Comparison of ENCODE assay signal across 9 cellular contexts in genomic region chr2:437772-438393, GRCh38.
DNase-seq lines count a peak whose midpoint lies in the region; ATAC-seq and TF ChIP-seq lines count a peak whose summit lies in the region.
"Had no signal": no experiment of that assay in that cellular context is flagged by ENCODE, and none has a peak within 500 bp of the region (broad histone marks: within the 10 kb centered on the region; RNA-seq: fewer than 3 reads in every experiment).

No MANE protein-coding gene starts in this region.

- intact Hi-C loops in Panc1 (cut with micrococcal nuclease; ENCODE audit: unreplicated experiment): no loop called here

- no peaks in the 10 kb centered on the region for H3K4me1 Mint-ChIP-seq in chondrocyte (ENCODE audit: low read depth)

- H3K27me3 ChIP-seq in Panc1 (ENCODE audit: control insufficient read depth, insufficient read depth, low read length) (no peaks in the 10 kb centered on the region), H7 (ENCODE audit: control insufficient read depth, insufficient read depth, low read length) (no peaks in the 10 kb centered on the region)
- H3K27me3 ChIP-seq: cardiac muscle cell had no signal

- BruUV-seq in Panc1 (replicated peaks; lab: Mats Ljungman, UMichigan): no TSS peak

- no peaks in the 10 kb centered on the region for H3K36me3 ChIP-seq in Panc1 (ENCODE audit: control insufficient read depth, insufficient read depth, low read length)
- H3K36me3 ChIP-seq in H7 (replicated peaks; ENCODE audit: control insufficient read depth, insufficient read depth, low read length): no peaks in the 10 kb centered on the region
- H3K36me3 ChIP-seq: cardiac muscle cell had no signal

- no peak overlapping the region for H3K27ac ChIP-seq in Panc1 (ENCODE audit: low read length)
- H3K27ac ChIP-seq: cardiac muscle cell had no signal

- H3K4me3 ChIP-seq in Panc1 (ENCODE audit: low read depth in 2 of 2, low read length in 2 of 2) (peak overlapping the region in 1 of 2 experiments; percentile 33; a peak in 2 of 4 replicates), H7 (ENCODE audit: insufficient read depth, low read depth, low read length) (no peak overlapping the region)
- H3K4me3 ChIP-seq: cardiac muscle cell had no signal

- in situ Hi-C loops in Panc1 (cut with HindIII; ENCODE audit: low pct_unique_long_range_greater_than_20kb, low sequenced_read_pairs): no loop called here

- peaks cover 8% of the 10 kb centered on the region; the same call in 1 of the 2 replicates for H3K4me1 ChIP-seq in Panc1 (ENCODE audit: control insufficient read depth, insufficient read depth, low read length)

- no peak for TF ChIP-seq CTCF in Panc1 (IDR thresholded peaks at IDR 0.05)
- TF ChIP-seq CTCF in chondrocyte (IDR thresholded peaks at IDR 0.05): no peak

- POLR2A ChIA-PET in Panc1 (lab: Charles Lee): no interaction called here

- ATAC-seq in GM19438 (IDR thresholded peaks at IDR 0.05; ENCODE audit: low read depth, unreplicated experiment) (peak; percentile 88), HG03378 (IDR thresholded peaks at IDR 0.05; ENCODE audit: unreplicated experiment) (peak; percentile 98), Panc1 (peak; percentile 78)

- no peak overlapping the region for H3K27ac Mint-ChIP-seq in chondrocyte (ENCODE audit: unreplicated experiment)

- peaks cover 4% of the 10 kb centered on the region for H3K27me3 Mint-ChIP-seq in chondrocyte (ENCODE audit: low read depth)

- no peak overlapping the region for H3K4me3 Mint-ChIP-seq in chondrocyte (ENCODE audit: unreplicated experiment)

- no peaks in the 10 kb centered on the region for H3K36me3 Mint-ChIP-seq in chondrocyte (ENCODE audit: low read depth)

- no peaks in the 10 kb centered on the region for H3K9me3 ChIP-seq in Panc1 (ENCODE audit: control insufficient read depth, insufficient read depth, low read depth, low read length)

- no peaks in the 10 kb centered on the region for H3K9me3 Mint-ChIP-seq in chondrocyte (ENCODE audit: low read depth)

- CTCF ChIA-PET in Panc1 (lab: Charles Lee): no interaction called here

- peak; percentile 36 for DNase-seq in COLO668 (lab: John Stamatoyannopoulos, UW; ENCODE audit: unreplicated experiment)
- DNase-seq in Panc1 (ENCODE audit: low read depth, low spot score): no peak
- peak; percentile 46 for DNase-seq in activated naive CD4-positive, alpha-beta T cell treated with Interleukin-2 at 50 U/mL for 16 hours
- peak; percentile 47 for DNase-seq in stimulated activated CD4-positive, alpha-beta T cell treated with anti-CD3 and anti-CD28 coated beads, Interleukin-1b, Interleukin-23, amount 100 ng/mL, for 48 hours
- DNase-seq in chondrocyte (ENCODE audit: low spot score): no peak
- no peak for DNase-seq in H7

Comparison
In these comparisons a context has a peak if more than half of its experiments do, and no peak if none do; other contexts are left out.
1. DNase-seq: peak in COLO668 (single experiment), activated naive CD4-positive, alpha-beta T cell treated with Interleukin-2 at 50 U/mL for 16 hours (single experiment) and stimulated activated CD4-positive, alpha-beta T cell treated with anti-CD3 and anti-CD28 coated beads, Interleukin-1b, Interleukin-23, amount 100 ng/mL, for 48 hours (single experiment); none in Panc1 (single experiment), chondrocyte (single experiment) and H7 (single experiment).
2. Peak in every context shown above with its lines, with median percentiles within 50 percentile points of each other: ATAC-seq.